ENCODE assay signal across 8 cellular contexts in the genomic region with DNA sequence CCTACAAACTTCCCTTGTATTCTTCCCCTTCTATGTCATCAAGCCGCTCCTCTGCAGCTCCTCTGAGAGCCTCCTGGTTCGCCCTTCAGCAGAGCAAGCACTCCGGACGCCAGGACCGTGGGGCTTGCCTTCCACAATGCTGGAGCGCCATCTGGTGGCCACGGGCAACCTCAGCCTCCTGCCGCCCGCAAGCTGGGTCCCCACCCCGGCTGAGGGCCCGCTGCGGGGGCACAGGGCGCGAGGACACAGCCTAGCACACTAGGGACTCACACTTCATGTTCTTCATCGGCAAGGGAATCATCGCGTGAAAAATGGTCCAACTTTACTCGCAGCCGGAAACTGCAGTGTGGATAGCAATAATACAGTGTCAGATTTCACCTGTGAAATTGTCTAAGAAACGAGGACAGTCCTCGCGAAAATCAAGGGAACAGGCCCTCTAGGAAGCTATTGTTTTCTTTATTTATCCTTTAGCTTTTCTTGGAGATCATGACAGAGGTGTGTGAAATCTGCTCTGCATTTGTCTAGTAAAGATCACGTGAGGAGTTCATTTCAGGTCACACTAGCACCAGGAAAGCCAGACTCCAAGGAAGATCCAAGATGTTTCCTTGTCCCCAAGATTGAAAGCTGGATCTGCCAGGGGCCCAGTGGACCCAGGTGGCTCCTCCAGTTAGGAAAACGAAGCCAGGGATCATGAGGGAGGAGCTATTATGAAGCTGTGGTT. TPM values are rescaled to one million over a fixed set of nuclear protein-coding genes. Genes with fewer than 3 reads are reported as not detected.
A peak's percentile ranks its signal among the peaks of the same experiment; 100 is the strongest.
DNase-seq lines count a peak whose midpoint lies in the region; ATAC-seq and TF ChIP-seq lines count a peak whose summit lies in the region.

No MANE protein-coding gene starts in this region.

- DNase-seq in ACHN (peak; percentile 91), NCI-H460 (ENCODE audit: extremely low read depth, low read depth) (peak; percentile 86), coronary artery (ENCODE audit: low spot score) (peak; percentile 87), right lobe of liver (peak; percentile 90 to 92 (median 92))
- peak; percentile 95 for DNase-seq in activated CD4-positive, alpha-beta T cell treated with anti-CD3 and anti-CD28 coated beads for 48 hours
- peak; percentile 91 for DNase-seq in stimulated activated CD4-positive, alpha-beta T cell treated with anti-CD3 and anti-CD28 coated beads, Interleukin-4, amount 100 ng/mL, for 24 hours

- ATAC-seq in GM18858 (IDR thresholded peaks at IDR 0.05; ENCODE audit: unreplicated experiment) (peak; percentile 60), HG03196 (IDR thresholded peaks at IDR 0.05; ENCODE audit: unreplicated experiment) (peak; percentile 84), right lobe of liver (peak; percentile 84 to 90 (median 86))

- peak; percentile 93 for TF ChIP-seq CTCF in coronary artery (IDR thresholded peaks at IDR 0.05)
- peak; percentile 97 to 99 (median 99) for TF ChIP-seq CTCF in right lobe of liver (IDR thresholded peaks at IDR 0.05)

- WGBS in right lobe of liver (ENCODE audit: insufficient coverage, low coverage, low lambda C conversion rate, missing lambda C conversion rate): 5% methylated on average over 9 of the region's 24 CpGs

- in situ Hi-C loops in ACHN (cut with HindIII; ENCODE audit: low pct_ligation_motif_present, low pct_unique_long_range_greater_than_20kb, low sequenced_read_pairs): no loop called here

- H3K4me3 ChIP-seq in coronary artery (peak overlapping the region; percentile 31), right lobe of liver (no peak overlapping the region)

- no peak for TF ChIP-seq POLR2A in right lobe of liver (IDR thresholded peaks at IDR 0.05)

- intact Hi-C loops in right lobe of liver (cut with DNase I): loop anchor here in 1 of 2 donors (5.0 kb wide), 1 partner anchor 60 kb away; no protein-coding TSS in a partner anchor

- H3K27ac ChIP-seq in coronary artery (no peak overlapping the region), right lobe of liver (peak overlapping the region in 2 of 3 donors; percentile 42 to 86)

- peaks cover 0 to 20% (median 6%) of the 10 kb centered on the region in 4 donors for H3K4me1 ChIP-seq in right lobe of liver

- H3K9me3 ChIP-seq in right lobe of liver: no peaks in the 10 kb centered on the region

- peaks cover 0 to 16% (median 5%) of the 10 kb centered on the region in 4 donors for H3K36me3 ChIP-seq in right lobe of liver

- H3K27me3 ChIP-seq in right lobe of liver: no peaks in the 10 kb centered on the region

RNA-seq across cellular contexts. Expression of a gene that starts 5.8 kb away (rescaled TPM):
- total RNA-seq in NCI-H460 (2014; rRNA removed; shearing (Covaris generic)): not detected in 2 replicates
- polyA plus RNA-seq in NCI-H460 (2014; cell fraction: nucleus; rRNA removed): not detected in 2 replicates
- total RNA-seq in right lobe of liver: not detected

RNA-seq across cellular contexts. Expression of a gene that starts 18.4 kb away (rescaled TPM):
- 0.32 and 0.55 TPM in 2 replicates for total RNA-seq in NCI-H460 (2014; rRNA removed; shearing (Covaris generic))
- not detected in 2 replicates for polyA plus RNA-seq in NCI-H460 (2014; cell fraction: nucleus; rRNA removed)
- 100 to 1,000 TPM in 2 of 6 experiments, 10 to 100 TPM in 4; 57.5 to 129 (median 77.9) TPM for total RNA-seq in right lobe of liver

RNA-seq across cellular contexts. Expression of a gene that starts 55.2 kb away (rescaled TPM):
- 43.6 and 57.7 TPM in 2 replicates for total RNA-seq in NCI-H460 (2014; rRNA removed; shearing (Covaris generic))
- polyA plus RNA-seq in NCI-H460 (2014; cell fraction: nucleus; rRNA removed): 38.7 and 44.4 TPM in 2 replicates
- total RNA-seq in right lobe of liver: 10 to 100 TPM; 29.4 to 56.3 (median 49.7) TPM

Comparison
In these comparisons a context has a peak if more than half of its experiments do, and no peak if none do; other contexts are left out.
1. H3K27ac ChIP-seq: peak in right lobe of liver (2 of 3); none in coronary artery (0 of 2).
2. RNA of a gene that starts 18.4 kb away (total RNA-seq): 57.5 to 129 TPM in right lobe of liver; 0.32 to 0.55 TPM in NCI-H460; every median in the first group is over 10 times any median in the second.
3. Peak in every context shown above with its lines, with median percentiles within 50 percentile points of each other: DNase-seq and ATAC-seq.